8 cellular contexts compared by ENCODE assay signal in genomic region chr5:159412284-159413046, GRCh38.
DNase-seq lines count a peak whose midpoint lies in the region; ATAC-seq and TF ChIP-seq lines count a peak whose summit lies in the region.

No MANE protein-coding gene starts in this region.

- no peaks in the 10 kb centered on the region for H3K27me3 ChIP-seq in effector memory CD4-positive, alpha-beta T cell (replicated peaks; ENCODE audit: control insufficient read depth, insufficient read depth, low read length, poor library complexity, severe bottlenecking)

- H3K27ac ChIP-seq in effector memory CD4-positive, alpha-beta T cell (ENCODE audit: insufficient read depth, low read length, poor library complexity, severe bottlenecking) = no peak overlapping the region

- ATAC-seq in GM19328 (IDR thresholded peaks at IDR 0.05; ENCODE audit: unreplicated experiment) (peak; percentile 39), HG03196 (IDR thresholded peaks at IDR 0.05; ENCODE audit: unreplicated experiment) (peak; percentile 79), SK-N-SH treated with all-trans-retinoic acid at 6 μM for 48 hours (no peak), HG02970 (IDR thresholded peaks at IDR 0.05; ENCODE audit: low FRiP score, unreplicated experiment) (no peak)
- ATAC-seq in activated CD4-positive, CD25-positive, alpha-beta regulatory T cell treated with anti-CD3 and anti-CD28 coated beads, Interleukin-2, amount 50 U/mL, for 24 hours = peak; percentile 57 to 59

- H3K4me1 ChIP-seq in effector memory CD4-positive, alpha-beta T cell (ENCODE audit: control insufficient read depth, insufficient read depth, low read length, poor library complexity, severe bottlenecking) = peaks cover 14% of the 10 kb centered on the region

- DNase-seq in effector memory CD4-positive, alpha-beta T cell = peak; percentile 60 to 64 (median 63)
- peak; percentile 35 to 36 for DNase-seq in stimulated activated CD8-positive, alpha-beta memory T cell treated with anti-CD3 and anti-CD28 coated beads, Interleukin-2, amount 100 ng/mL, for 1 hour (ENCODE audit: low read depth in 2 of 2)
- no peak for DNase-seq in posterior cingulate gyrus

- intact Hi-C loops in posterior cingulate gyrus (cut with DNase I) = no loop called here

- no peaks in the 10 kb centered on the region for H3K9me3 ChIP-seq in effector memory CD4-positive, alpha-beta T cell (ENCODE audit: control insufficient read depth, low read length)

- no peak overlapping the region for H3K4me3 ChIP-seq in effector memory CD4-positive, alpha-beta T cell (ENCODE audit: insufficient read depth, low read depth, low read length, poor library complexity, severe bottlenecking)

- no peaks in the 10 kb centered on the region for H3K36me3 ChIP-seq in effector memory CD4-positive, alpha-beta T cell (ENCODE audit: control insufficient read depth, insufficient read depth, low read length)

TF ChIP-seq in SK-N-SH treated with all-trans-retinoic acid at 6 μM for 48 hours, 23 proteins besides CTCF, POLR2A, EP300 and RAD21:
- TF ChIP-seq ESRRG (CRISPR knock-in tag; IDR thresholded peaks at IDR 0.05) (no peak), CSDC2 (CRISPR knock-in tag; IDR thresholded peaks at IDR 0.05) (no peak), OSR1 (CRISPR knock-in tag; IDR thresholded peaks at IDR 0.05) (no peak), TCF4 (CRISPR knock-in tag; IDR thresholded peaks at IDR 0.05; ENCODE audit: borderline replicate concordance) (no peak), ISL1 (CRISPR knock-in tag; IDR thresholded peaks at IDR 0.05) (no peak), SNAI2 (CRISPR knock-in tag; IDR thresholded peaks at IDR 0.05) (no peak)
TF ChIP-seq in SK-N-SH treated with all-trans-retinoic acid at 6 μM for 48 hours: peak in this region for 0.

Comparison
In these comparisons a context has a peak if more than half of its experiments do, and no peak if none do; other contexts are left out.
1. ATAC-seq: peak in GM19328 (single experiment), HG03196 (single experiment) and activated CD4-positive, CD25-positive, alpha-beta regulatory T cell treated with anti-CD3 and anti-CD28 coated beads, Interleukin-2, amount 50 U/mL, for 24 hours (2 of 2); none in SK-N-SH treated with all-trans-retinoic acid at 6 μM for 48 hours (single experiment) and HG02970 (single experiment).
2. DNase-seq: peak in effector memory CD4-positive, alpha-beta T cell (3 of 3) and stimulated activated CD8-positive, alpha-beta memory T cell treated with anti-CD3 and anti-CD28 coated beads, Interleukin-2, amount 100 ng/mL, for 1 hour (2 of 2); none in posterior cingulate gyrus (0 of 10).